Comparison of ENCODE assay signal across 26 cellular contexts in genomic region chr15:51369451-51369761, GRCh38. TPM values are rescaled to one million over a fixed set of nuclear protein-coding genes. Genes with fewer than 3 reads are reported as not detected.
DNase-seq lines count a peak whose midpoint lies in the region; ATAC-seq and TF ChIP-seq lines count a peak whose summit lies in the region.
"Had no signal": no experiment of that assay in that cellular context is flagged by ENCODE, and none has a peak within 500 bp of the region (broad histone marks: within the 10 kb centered on the region; RNA-seq: fewer than 3 reads in every experiment).

No MANE protein-coding gene starts in this region.

- 0 out of 2 replicates have a peak overlapping the region, but pooled peaks have one; percentile 52 for H3K23ac ChIP-seq in IMR-90 (ENCODE audit: low read depth, low read length)
- H3K23ac ChIP-seq in mesenchymal stem cell (ENCODE audit: low read length in 2 of 2) = no peak overlapping the region

- in situ Hi-C loops in IMR-90 (cut with MboI; ENCODE audit: low sequenced_read_pairs) (no loop called here), ACHN (cut with HindIII; ENCODE audit: low pct_ligation_motif_present, low pct_unique_long_range_greater_than_20kb, low sequenced_read_pairs) (no loop called here)

- intact Hi-C loops in IMR-90 (cut with micrococcal nuclease) = loop anchor here (2.0 kb wide), 1 partner anchor 59 kb away; no protein-coding TSS in a partner anchor

- H2AK5ac ChIP-seq in IMR-90 (ENCODE audit: low read depth, low read length) (peak overlapping the region; percentile 36; the same call in 1 of the 2 replicates), mesenchymal stem cell (ENCODE audit: low read length, severe bottlenecking) (no peak overlapping the region)

- POLR2A ChIA-PET in IMR-90 (lab: Charles Lee; ENCODE audit: unreplicated experiment) = no interaction called here

- H3K4me1 ChIP-seq in IMR-90 (ENCODE audit: control insufficient read depth, insufficient read depth, low read length) (peaks cover 23% of the 10 kb centered on the region), mesenchymal stem cell (ENCODE audit: control insufficient read depth, insufficient read depth, low read depth, low read length) (peaks cover 2% of the 10 kb centered on the region)

- H3K9me3 ChIP-seq in IMR-90 (ENCODE audit: control insufficient read depth, insufficient read depth, low read length) (no peaks in the 10 kb centered on the region), mesenchymal stem cell (ENCODE audit: control insufficient read depth, low read length) (no peaks in the 10 kb centered on the region)
- H3K9me3 ChIP-seq: prostate gland, upper lobe of right lung had no signal

- H3K18ac ChIP-seq in IMR-90 (ENCODE audit: low read depth, low read length) = peak overlapping the region; percentile 79
- H3K18ac ChIP-seq in mesenchymal stem cell (ENCODE audit: low read depth in 1 of 2, low read length in 2 of 2) = peak overlapping the region in 1 of 2 experiments; percentile 48

- H3K4me2 ChIP-seq in IMR-90 (ENCODE audit: low read depth, low read length) (peak overlapping the region; percentile 33; the same call in 1 of the 2 replicates), mesenchymal stem cell (ENCODE audit: low read length, poor library complexity, severe bottlenecking) (no peak overlapping the region)
- H3K4me2 ChIP-seq: GM23338 had no signal

- DNase-seq in GM12865 (ENCODE audit: low read depth) = peak; percentile 45
- no peak for DNase-seq in IMR-90
- no peak for DNase-seq in mesenchymal stem cell
- DNase-seq in D341Med (ENCODE audit: low spot score) = no peak
- no peak for DNase-seq in ACHN
- DNase-seq in NCI-H2107 (lab: John Stamatoyannopoulos, UW) = no peak
- no peak for DNase-seq in activated CD8-positive, alpha-beta memory T cell treated with anti-CD3 and anti-CD28 coated beads, Interleukin-2, amount 50 U/mL, for 4 hours
- DNase-seq: activated CD4-positive, alpha-beta T cell treated with anti-CD3 and anti-CD28 coated beads for 48 hours; activated naive CD4-positive, alpha-beta T cell; activated T-cell treated with anti-CD3 and anti-CD28 coated beads, Interleukin-2, amount 50 U/mL, for 48 hours; Calu3; cerebellar nuclear complex; NCI-H1436; NCI-H510A; stimulated activated CD4-positive, alpha-beta T cell treated with anti-CD3 and anti-CD28 coated beads, Interleukin-4, amount 100 ng/mL, for 4 hours; SW 1271; T-helper 9 cell; upper lobe of right lung; WERI-Rb-1 had no signal

- no peak overlapping the region for H3K56ac ChIP-seq in IMR-90 (ENCODE audit: extremely low read depth, insufficient read depth, low read length)

- peak; percentile 61 for ATAC-seq in GM18870 (IDR thresholded peaks at IDR 0.05; ENCODE audit: unreplicated experiment)
- ATAC-seq in IMR-90 (ENCODE audit: low read depth) = peak; percentile 2
- ATAC-seq: GM23338; left lobe of liver; sciatic nerve; stimulated activated memory B cell treated with anti-CD40 and anti-IgM and Interleukin-4, amounts not matched to agents 10 μg/mL and 1 μg/mL and 100 μg/mL, for 72 hours; upper lobe of right lung had no signal

- H3K79me1 ChIP-seq in IMR-90 (ENCODE audit: low read depth in 1 of 2, low read length in 2 of 2) (no peaks in the 10 kb centered on the region), mesenchymal stem cell (replicated peaks; ENCODE audit: low read length, poor library complexity, severe bottlenecking) (no peaks in the 10 kb centered on the region)

- H3K9me1 ChIP-seq in IMR-90 (ENCODE audit: insufficient read depth, low read length) = peaks cover 10% of the 10 kb centered on the region

- H3K14ac ChIP-seq in IMR-90 (replicated peaks; ENCODE audit: low read depth, low read length) = no peak overlapping the region
- H3K14ac ChIP-seq in mesenchymal stem cell (ENCODE audit: low read length in 2 of 2) = no peak overlapping the region

- peaks cover 6% of the 10 kb centered on the region for H3K27me3 ChIP-seq in IMR-90 (ENCODE audit: control insufficient read depth, insufficient read depth, low read length)
- H3K27me3 ChIP-seq in mesenchymal stem cell (ENCODE audit: control insufficient read depth in 1 of 2, insufficient read depth in 1 of 2, low read length in 2 of 2) = no peaks in the 10 kb centered on the region
- H3K27me3 ChIP-seq: upper lobe of right lung had no signal

- dilution Hi-C loops in IMR-90 (cut with HindIII; ENCODE audit: low sequenced_read_pairs, unreplicated experiment) = no loop called here

- H2BK20ac ChIP-seq in IMR-90 (ENCODE audit: low read depth, low read length) = peak overlapping the region; percentile 75

- peak overlapping the region; percentile 25; the same call in 2 of the 3 replicates for H2BK15ac ChIP-seq in IMR-90 (ENCODE audit: low read depth, low read length)
- no peak overlapping the region for H2BK15ac ChIP-seq in mesenchymal stem cell (ENCODE audit: low read depth, poor library complexity, severe bottlenecking)

- no peak for TF ChIP-seq RAD21 in IMR-90 (IDR thresholded peaks at IDR 0.05; ENCODE audit: low read length)

- H2AK9ac ChIP-seq in IMR-90 (replicated peaks; ENCODE audit: low read depth, low read length, poor library complexity) = no peak overlapping the region

- no peak overlapping the region for H3K9ac ChIP-seq in IMR-90 (ENCODE audit: low read depth, low read length)
- peak overlapping the region; percentile 26 for H3K9ac ChIP-seq in mesenchymal stem cell (ENCODE audit: low read length)

- H2AFZ ChIP-seq in IMR-90 (replicated peaks; ENCODE audit: low read length, poor library complexity) (no peak overlapping the region), mesenchymal stem cell (ENCODE audit: low read depth, low read length) (no peak overlapping the region)
- H2AFZ ChIP-seq: GM23338 had no signal

- H2BK120ac ChIP-seq in IMR-90 (ENCODE audit: low read depth, low read length) = peak overlapping the region; percentile 77
- H2BK120ac ChIP-seq in mesenchymal stem cell (ENCODE audit: low read depth, low read length) = no peak overlapping the region

- H2BK5ac ChIP-seq in IMR-90 (ENCODE audit: low read depth, low read length, poor library complexity, severe bottlenecking) (peak overlapping the region; percentile 88), mesenchymal stem cell (ENCODE audit: low read depth, low read length, poor library complexity, severe bottlenecking) (no peak overlapping the region)

- BruUV-seq in IMR-90 (replicated peaks; lab: Mats Ljungman, UMichigan) = no TSS peak

- peak overlapping the region; percentile 69 for H4K5ac ChIP-seq in IMR-90 (ENCODE audit: low read depth, low read length)

- H3K4me3 ChIP-seq in GM12865 (ENCODE audit: low read depth, low read length) = no peak overlapping the region
- no peak overlapping the region for H3K4me3 ChIP-seq in IMR-90 (ENCODE audit: insufficient read depth, low read depth, low read length)
- H3K4me3 ChIP-seq in mesenchymal stem cell (ENCODE audit: insufficient read depth in 1 of 2, low read depth in 1 of 2, low read length in 2 of 2) = no peak overlapping the region
- H3K4me3 ChIP-seq: GM23338, prostate gland, upper lobe of right lung had no signal

- H3K36me3 ChIP-seq in IMR-90 (ENCODE audit: control insufficient read depth, insufficient read depth, low read length) (no peaks in the 10 kb centered on the region), mesenchymal stem cell (ENCODE audit: control insufficient read depth in 1 of 2, insufficient read depth in 2 of 2, low read depth in 1 of 2, low read length in 2 of 2) (no peaks in the 10 kb centered on the region)
- H3K36me3 ChIP-seq: prostate gland, upper lobe of right lung, WERI-Rb-1 had no signal

- TF ChIP-seq CTCF in GM12865 (IDR thresholded peaks at IDR 0.05; ENCODE audit: insufficient read depth, low read depth, low read length, missing control alignments) (no peak), IMR-90 (conservative IDR thresholded peaks at IDR 0.05; ENCODE audit: low read depth, low read length) (no peak)

- CTCF ChIA-PET in IMR-90 (lab: Yijun Ruan, JAX) = interaction anchor here (1.0 to 1.6 kb wide), 3 partner anchors 11 to 206 kb away, joined by 3 to 5 read pairs (median 4); no protein-coding TSS in a partner anchor

- no CpG with 5 or more reads among the region's 1 CpG for WGBS in IMR-90 (ENCODE audit: extremely low coverage in 2 of 2, insufficient read length in 1 of 2), 2 experiments
- 100% methylated on average over 1 of the region's 1 CpG for WGBS in mesenchymal stem cell

- H4K8ac ChIP-seq in IMR-90 (ENCODE audit: low read depth in 2 of 2, low read length in 2 of 2) (peak overlapping the region; percentile 6 to 72; a peak in 3 of 4 replicates), mesenchymal stem cell (ENCODE audit: low read length) (no peak overlapping the region)

- peak overlapping the region; percentile 82; the same call in 1 of the 2 replicates for H3K27ac ChIP-seq in IMR-90 (ENCODE audit: insufficient read depth, low read length)
- peak overlapping the region; percentile 25 for H3K27ac ChIP-seq in mesenchymal stem cell (ENCODE audit: low read length, poor library complexity, severe bottlenecking)
- H3K27ac ChIP-seq: prostate gland, upper lobe of right lung, WERI-Rb-1 had no signal

- H4K20me1 ChIP-seq in IMR-90 (ENCODE audit: insufficient read depth, low read length) = peaks cover 11% of the 10 kb centered on the region; the same call in 1 of the 2 replicates

- peak overlapping the region; percentile 74 for H4K91ac ChIP-seq in IMR-90 (ENCODE audit: insufficient read depth, low read depth, low read length)
- H4K91ac ChIP-seq in mesenchymal stem cell (ENCODE audit: low read length) = no peak overlapping the region

- no peak overlapping the region for H2BK12ac ChIP-seq in mesenchymal stem cell (ENCODE audit: low read length in 2 of 2)

- TF ChIP-seq POLR2A in IMR-90 (IDR thresholded peaks at IDR 0.05; ENCODE audit: low read depth, low read length) = no peak

- peak overlapping the region; percentile 65 for H3K4ac ChIP-seq in IMR-90 (ENCODE audit: low read depth, low read length)
- H3K4ac ChIP-seq in mesenchymal stem cell (ENCODE audit: low read depth in 1 of 2, low read length in 2 of 2) = no peak overlapping the region

TF ChIP-seq in IMR-90, 13 proteins besides CTCF, POLR2A, EP300 and RAD21 (continues in another document):
- TF ChIP-seq MAFK (IDR thresholded peaks at IDR 0.05; ENCODE audit: low read depth, low read length) = no peak
- no peak for TF ChIP-seq RCOR1 (IDR thresholded peaks at IDR 0.05; ENCODE audit: insufficient replicate concordance, low read length)
- TF ChIP-seq NFE2L2 (IDR thresholded peaks at IDR 0.05; ENCODE audit: low read depth, low read length) = no peak
- TF ChIP-seq FOS (IDR thresholded peaks at IDR 0.05; ENCODE audit: low read depth, low read length) = no peak

RNA-seq across cellular contexts. Expression of gene GLDN, which starts 28.0 kb away (rescaled TPM):
- under 0.01 TPM in 1 of 2 replicates, not detected in the other for total RNA-seq in IMR-90 (2012; rRNA removed)
- polyA plus RNA-seq in IMR-90 (2012; rRNA removed) = not detected in 2 replicates
- polyA plus RNA-seq in IMR-90 (2012; cell fraction: cytosol; rRNA removed) = 0.02 and 0.14 TPM in 2 replicates
- 0.02 TPM in 1 of 2 replicates, not detected in the other for polyA plus RNA-seq in IMR-90 (2012; cell fraction: nucleus; rRNA removed; ENCODE audit: low replicate concordance)
- 0.15 TPM for polyA plus RNA-seq in mesenchymal stem cell (2013, experiment 1 of 2)
- polyA plus RNA-seq in mesenchymal stem cell (2013, experiment 2 of 2) = 0.27 TPM
- total RNA-seq: Calu3, dermis microvascular lymphatic vessel endothelial cell had no signal

RNA-seq across cellular contexts. Expression of gene CYP19A1, which starts 31.0 kb away (rescaled TPM):
- total RNA-seq in IMR-90 (2012; rRNA removed) = not detected in 2 replicates
- polyA plus RNA-seq in IMR-90 (2012; rRNA removed) = not detected in 2 replicates
- polyA plus RNA-seq in IMR-90 (2012; cell fraction: cytosol; rRNA removed) = not detected in 2 replicates
- polyA plus RNA-seq in IMR-90 (2012; cell fraction: nucleus; rRNA removed; ENCODE audit: low replicate concordance) = 0.10 TPM in 1 of 2 replicates, not detected in the other
- polyA plus RNA-seq in mesenchymal stem cell (2013, experiment 1 of 2) = not detected
- 0.21 TPM for polyA plus RNA-seq in mesenchymal stem cell (2013, experiment 2 of 2)
- total RNA-seq: Calu3, dermis microvascular lymphatic vessel endothelial cell, GM23338, left lobe of liver had no signal
